ENCODE assay signal across 16 cellular contexts in genomic region chr18:48613589-48613988, GRCh38.
DNase-seq lines count a peak whose midpoint lies in the region; ATAC-seq and TF ChIP-seq lines count a peak whose summit lies in the region.
"Had no signal": no experiment of that assay in that cellular context is flagged by ENCODE, and none has a peak within 500 bp of the region (broad histone marks: within the 10 kb centered on the region; RNA-seq: fewer than 3 reads in every experiment).

No MANE protein-coding gene starts in this region.

- DNase-seq in AG08396 (ENCODE audit: low spot score) (peak; percentile 52), WTC11 (ENCODE audit: low spot score) (no peak), left cardiac atrium (no peak), pons (ENCODE audit: low spot score) (peak; percentile 83), KBM-7 (no peak)
- DNase-seq in naive thymus-derived CD4-positive, alpha-beta T cell = no peak
- DNase-seq: activated naive CD8-positive, alpha-beta T cell treated with anti-CD3 and anti-CD28 coated beads for 36 hours; AML-193; naive B cell; NCI-H2171 treated with DMSO at 0.1 percent for 48 hours; stimulated activated CD4-positive, alpha-beta T cell treated with anti-CD3 and anti-CD28 coated beads, Interleukin-2, amount 100 ng/mL, for 24 hours; stimulated activated naive CD8-positive, alpha-beta T cell treated with anti-CD3 and anti-CD28 coated beads, Interleukin-15, amount 100 ng/mL, for 72 hours; T1000 had no signal

- no peaks in the 10 kb centered on the region for H3K36me3 Mint-ChIP-seq in WTC11
- no peaks in the 10 kb centered on the region for H3K36me3 Mint-ChIP-seq in naive thymus-derived CD4-positive, alpha-beta T cell
- H3K36me3 Mint-ChIP-seq: activated naive CD8-positive, alpha-beta T cell treated with anti-CD3 and anti-CD28 coated beads for 36 hours; naive B cell had no signal

- no peak overlapping the region for H3K4me3 ChIP-seq in naive thymus-derived CD4-positive, alpha-beta T cell (ENCODE audit: low read length)
- H3K4me3 ChIP-seq: Peyer's patch had no signal

- no peaks in the 10 kb centered on the region for H3K9me3 ChIP-seq in naive thymus-derived CD4-positive, alpha-beta T cell (ENCODE audit: control insufficient read depth in 2 of 3, low read length in 3 of 3)
- H3K9me3 ChIP-seq: Peyer's patch had no signal

- no peak overlapping the region for H3K4me3 Mint-ChIP-seq in WTC11
- no peak overlapping the region for H3K4me3 Mint-ChIP-seq in naive thymus-derived CD4-positive, alpha-beta T cell
- H3K4me3 Mint-ChIP-seq: activated naive CD8-positive, alpha-beta T cell treated with anti-CD3 and anti-CD28 coated beads for 36 hours; naive B cell; stimulated activated naive CD8-positive, alpha-beta T cell treated with anti-CD3 and anti-CD28 coated beads, Interleukin-15, amount 100 ng/mL, for 72 hours had no signal

- peak; percentile 54 for ATAC-seq in WTC11
- peak; percentile 44 to 83 for ATAC-seq in left cardiac atrium
- ATAC-seq in naive thymus-derived CD4-positive, alpha-beta T cell = no peak
- no peak for ATAC-seq in HG02798 (IDR thresholded peaks at IDR 0.05; ENCODE audit: poor library complexity, unreplicated experiment)
- no peak for ATAC-seq in GM19023 (IDR thresholded peaks at IDR 0.05; ENCODE audit: unreplicated experiment)
- ATAC-seq: stimulated activated naive CD8-positive, alpha-beta T cell treated with anti-CD3 and anti-CD28 coated beads, Interleukin-15, amount 100 ng/mL, for 72 hours had no signal

- H3K27ac Mint-ChIP-seq in WTC11 = no peak overlapping the region
- no peak overlapping the region for H3K27ac Mint-ChIP-seq in naive thymus-derived CD4-positive, alpha-beta T cell
- H3K27ac Mint-ChIP-seq: activated naive CD8-positive, alpha-beta T cell treated with anti-CD3 and anti-CD28 coated beads for 36 hours; stimulated activated naive CD8-positive, alpha-beta T cell treated with anti-CD3 and anti-CD28 coated beads, Interleukin-15, amount 100 ng/mL, for 72 hours had no signal

- H3K36me3 ChIP-seq in naive thymus-derived CD4-positive, alpha-beta T cell (ENCODE audit: control insufficient read depth in 2 of 3, insufficient read depth in 3 of 3, low read length in 3 of 3) = no peaks in the 10 kb centered on the region
- H3K36me3 ChIP-seq: Peyer's patch had no signal

- no peak overlapping the region for H3K27ac ChIP-seq in naive thymus-derived CD4-positive, alpha-beta T cell (ENCODE audit: low read depth, low read length)
- H3K27ac ChIP-seq: Peyer's patch had no signal

- H3K27me3 Mint-ChIP-seq in WTC11 (ENCODE audit: low read depth) = no peaks in the 10 kb centered on the region
- H3K27me3 Mint-ChIP-seq in naive thymus-derived CD4-positive, alpha-beta T cell = no peaks in the 10 kb centered on the region
- H3K27me3 Mint-ChIP-seq: activated naive CD8-positive, alpha-beta T cell treated with anti-CD3 and anti-CD28 coated beads for 36 hours; naive B cell; stimulated activated naive CD8-positive, alpha-beta T cell treated with anti-CD3 and anti-CD28 coated beads, Interleukin-15, amount 100 ng/mL, for 72 hours had no signal

- intact Hi-C loops in left cardiac atrium (cut with DNase I) = no loop called here
- intact Hi-C loops in naive thymus-derived CD4-positive, alpha-beta T cell (cut with micrococcal nuclease) = no loop called here

- CTCF ChIA-PET in WTC11 (lab: Charles Lee) = interaction anchor here (0.6 to 1.3 kb wide), 4 partner anchors 8 to 186 kb away, joined by 3 to 5 read pairs (median 4); no protein-coding TSS in a partner anchor
- CTCF ChIA-PET in naive thymus-derived CD4-positive, alpha-beta T cell (lab: Charles Lee) = no interaction called here

- no peaks in the 10 kb centered on the region for H3K4me1 ChIP-seq in naive thymus-derived CD4-positive, alpha-beta T cell (ENCODE audit: control insufficient read depth in 2 of 2, insufficient read depth in 2 of 2, low read length in 2 of 2)

- H3K27me3 ChIP-seq in naive thymus-derived CD4-positive, alpha-beta T cell (ENCODE audit: control insufficient read depth in 2 of 2, insufficient read depth in 2 of 2, low read length in 2 of 2) = no peaks in the 10 kb centered on the region
- H3K27me3 ChIP-seq: Peyer's patch had no signal

- H3K9me3 Mint-ChIP-seq in WTC11 = no peaks in the 10 kb centered on the region
- H3K9me3 Mint-ChIP-seq in naive thymus-derived CD4-positive, alpha-beta T cell = no peaks in the 10 kb centered on the region
- H3K9me3 Mint-ChIP-seq: activated naive CD8-positive, alpha-beta T cell treated with anti-CD3 and anti-CD28 coated beads for 36 hours; naive B cell; stimulated activated naive CD8-positive, alpha-beta T cell treated with anti-CD3 and anti-CD28 coated beads, Interleukin-15, amount 100 ng/mL, for 72 hours had no signal

- POLR2A ChIA-PET in WTC11 (lab: Charles Lee) = no interaction called here
- POLR2A ChIA-PET in naive thymus-derived CD4-positive, alpha-beta T cell (lab: Charles Lee) = no interaction called here

- in situ Hi-C loops in KBM-7 (cut with MboI; ENCODE audit: low pct_unique_long_range_greater_than_20kb, low sequenced_read_pairs) = no loop called here

- peaks cover 34% of the 10 kb centered on the region for H3K4me1 Mint-ChIP-seq in WTC11
- peaks cover 0 to 2% (median 0%) of the 10 kb centered on the region in 7 donors for H3K4me1 Mint-ChIP-seq in naive thymus-derived CD4-positive, alpha-beta T cell
- H3K4me1 Mint-ChIP-seq: activated naive CD8-positive, alpha-beta T cell treated with anti-CD3 and anti-CD28 coated beads for 36 hours; stimulated activated naive CD8-positive, alpha-beta T cell treated with anti-CD3 and anti-CD28 coated beads, Interleukin-15, amount 100 ng/mL, for 72 hours had no signal

- no peak for TF ChIP-seq CTCF in WTC11 (IDR thresholded peaks at IDR 0.05)

TF ChIP-seq in WTC11, 78 proteins besides CTCF, POLR2A, EP300 and RAD21:
- TF ChIP-seq CDX4 (CRISPR knock-in tag; IDR thresholded peaks at IDR 0.05; ENCODE audit: borderline replicate concordance) (no peak), JUN (CRISPR knock-in tag; IDR thresholded peaks at IDR 0.05) (no peak), ZNF281 (CRISPR knock-in tag; IDR thresholded peaks at IDR 0.05) (no peak), GTF2I (CRISPR knock-in tag; conservative IDR thresholded peaks at IDR 0.05) (no peak)

Comparison
In these comparisons a context has a peak if more than half of its experiments do, and no peak if none do; other contexts are left out.
1. DNase-seq: peak in AG08396 (single experiment) and pons (single experiment); none in WTC11 (single experiment), left cardiac atrium (single experiment), naive thymus-derived CD4-positive, alpha-beta T cell (0 of 9) and KBM-7 (single experiment).
2. ATAC-seq: peak in WTC11 (single experiment) and left cardiac atrium (2 of 2); none in naive thymus-derived CD4-positive, alpha-beta T cell (single experiment), HG02798 (single experiment) and GM19023 (single experiment).